8 cellular contexts compared by ENCODE assay signal in the genomic region with DNA sequence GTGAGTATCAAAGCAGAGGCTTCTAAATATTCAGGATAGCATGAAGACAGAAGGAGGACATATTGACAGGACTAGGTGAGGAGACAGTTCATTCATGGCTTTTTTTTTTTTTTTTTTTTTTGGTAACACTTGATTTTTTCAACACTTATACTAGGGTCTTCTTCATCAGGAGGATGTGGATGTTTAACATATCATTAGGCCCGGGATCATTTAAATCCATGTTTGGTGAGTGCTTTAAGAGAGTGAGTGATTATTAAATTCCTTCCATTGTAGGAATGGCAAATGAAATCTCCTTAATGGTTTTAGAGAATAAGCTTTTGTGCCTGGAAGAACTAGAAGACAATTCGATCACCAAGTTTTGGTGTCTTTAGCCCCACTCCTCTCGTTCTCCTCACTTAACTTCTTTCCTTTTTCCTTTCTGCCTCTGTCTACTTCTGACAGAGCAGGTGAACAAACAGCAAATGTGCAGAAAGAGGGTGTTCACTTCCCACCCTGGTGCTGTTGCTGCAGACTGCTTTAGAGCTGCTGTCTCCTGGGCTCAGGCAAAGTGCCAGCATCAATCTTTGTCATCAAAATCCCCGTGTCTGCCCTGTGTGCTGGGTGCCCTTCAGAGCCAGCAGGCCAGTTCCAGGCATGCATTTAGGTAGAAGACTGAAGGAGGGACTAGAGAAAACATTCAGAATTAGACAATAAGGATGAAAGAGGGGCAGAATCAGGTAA. TPM values are rescaled to one million over a fixed set of nuclear protein-coding genes. Genes with fewer than 3 reads are reported as not detected.
A peak's percentile ranks its signal among the peaks of the same experiment; 100 is the strongest.
DNase-seq lines count a peak whose midpoint lies in the region; ATAC-seq and TF ChIP-seq lines count a peak whose summit lies in the region.

No MANE protein-coding gene starts in this region.

- intact Hi-C loops in CD8-positive, alpha-beta T cell (cut with DNase I, micrococcal nuclease), result loop anchor here in 1 of 2 experiments (2.0 to 10.0 kb wide), 4 partner anchors 15 to 79 kb away; a partner anchor contains a TSS
- intact Hi-C loops in activated T-helper 2 cell treated with anti-CD3 and anti-CD28 coated beads, Interferon-gamma antibody, Interleukin-2, Interleukin-4, amounts not matched to agents 10 μg/mL and 5 μg/mL and 100 μg/mL, durations not matched to agents 14 hours and 24 hours and 36 hours (cut with micrococcal nuclease), result no loop called here

- peaks cover 44% of the 10 kb centered on the region for H3K4me1 ChIP-seq in CD8-positive, alpha-beta T cell (ENCODE audit: insufficient read depth, low read length)

- TF ChIP-seq CTCF in CD8-positive, alpha-beta T cell (IDR thresholded peaks at IDR 0.05), result no peak

- H3K4me3 ChIP-seq in CD8-positive, alpha-beta T cell (ENCODE audit: low read depth, low read length), result no peak overlapping the region

- no peaks in the 10 kb centered on the region for H3K36me3 Mint-ChIP-seq in CD8-positive, alpha-beta T cell
- H3K36me3 Mint-ChIP-seq in activated T-helper 2 cell treated with anti-CD3 and anti-CD28 coated beads, Interferon-gamma antibody, Interleukin-2, Interleukin-4, amounts not matched to agents 10 μg/mL and 5 μg/mL and 100 μg/mL, durations not matched to agents 14 hours and 24 hours and 36 hours (ENCODE audit: low read depth), result no peaks in the 10 kb centered on the region
- H3K36me3 Mint-ChIP-seq in immature natural killer cell, result no peaks in the 10 kb centered on the region

- no peaks in the 10 kb centered on the region for H3K9me3 ChIP-seq in CD8-positive, alpha-beta T cell (ENCODE audit: low read length)

- no peaks in the 10 kb centered on the region for H3K9me3 Mint-ChIP-seq in CD8-positive, alpha-beta T cell
- H3K9me3 Mint-ChIP-seq in activated T-helper 2 cell treated with anti-CD3 and anti-CD28 coated beads, Interferon-gamma antibody, Interleukin-2, Interleukin-4, amounts not matched to agents 10 μg/mL and 5 μg/mL and 100 μg/mL, durations not matched to agents 14 hours and 24 hours and 36 hours, result no peaks in the 10 kb centered on the region
- no peaks in the 10 kb centered on the region for H3K9me3 Mint-ChIP-seq in immature natural killer cell

- peak overlapping the region; percentile 94 for H3K27ac Mint-ChIP-seq in CD8-positive, alpha-beta T cell
- peak overlapping the region; percentile 96 for H3K27ac Mint-ChIP-seq in activated T-helper 2 cell treated with anti-CD3 and anti-CD28 coated beads, Interferon-gamma antibody, Interleukin-2, Interleukin-4, amounts not matched to agents 10 μg/mL and 5 μg/mL and 100 μg/mL, durations not matched to agents 14 hours and 24 hours and 36 hours
- peak overlapping the region; percentile 93 to 100 (median 98) for H3K27ac Mint-ChIP-seq in immature natural killer cell

- H3K27me3 Mint-ChIP-seq in CD8-positive, alpha-beta T cell (ENCODE audit: low read depth), result no peaks in the 10 kb centered on the region
- no peaks in the 10 kb centered on the region for H3K27me3 Mint-ChIP-seq in activated T-helper 2 cell treated with anti-CD3 and anti-CD28 coated beads, Interferon-gamma antibody, Interleukin-2, Interleukin-4, amounts not matched to agents 10 μg/mL and 5 μg/mL and 100 μg/mL, durations not matched to agents 14 hours and 24 hours and 36 hours (ENCODE audit: low read depth)
- H3K27me3 Mint-ChIP-seq in immature natural killer cell (ENCODE audit: low read depth in 3 of 3), result no peaks in the 10 kb centered on the region

- POLR2A ChIA-PET in CD8-positive, alpha-beta T cell (lab: Charles Lee), result interaction anchor here (1.1 to 1.8 kb wide), 7 partner anchors 11 to 54 kb away, joined by 3 to 29 read pairs (median 5); a partner anchor contains a TSS

- peak in 4 of 7 experiments; percentile 12 to 46 (median 38) for DNase-seq in CD8-positive, alpha-beta T cell
- peak; percentile 31 to 42 for DNase-seq in NCI-H1930 (lab: John Stamatoyannopoulos, UW)
- no peak for DNase-seq in activated T-helper 2 cell treated with anti-CD3 and anti-CD28 coated beads, Interferon-gamma antibody, Interleukin-2, Interleukin-4, amounts not matched to agents 10 μg/mL and 5 μg/mL and 100 μg/mL, durations not matched to agents 14 hours and 24 hours and 36 hours (ENCODE audit: low spot score)
- no peak for DNase-seq in immature natural killer cell
- peak in 2 of 3 donors; percentile 10 to 22 for DNase-seq in stimulated activated CD4-positive, alpha-beta T cell treated with anti-CD3 and anti-CD28 coated beads, TNF-alpha, amount 100 ng/mL, for 1 hour (ENCODE audit: low read depth in 3 of 3, low spot score in 1 of 3)
- DNase-seq in NCI-H187 treated with DMSO at 0.1 percent for 48 hours (lab: John Stamatoyannopoulos, UW), result no peak

- ATAC-seq in CD8-positive, alpha-beta T cell, result no peak
- no peak for ATAC-seq in GM19452 (IDR thresholded peaks at IDR 0.05; ENCODE audit: unreplicated experiment)
- ATAC-seq in HG02970 (IDR thresholded peaks at IDR 0.05; ENCODE audit: low FRiP score, unreplicated experiment), result no peak

- H3K36me3 ChIP-seq in CD8-positive, alpha-beta T cell (ENCODE audit: insufficient read depth, low read length), result no peaks in the 10 kb centered on the region

- peaks cover 48% of the 10 kb centered on the region for H3K4me1 Mint-ChIP-seq in CD8-positive, alpha-beta T cell (ENCODE audit: low read depth)
- peaks cover 39% of the 10 kb centered on the region for H3K4me1 Mint-ChIP-seq in activated T-helper 2 cell treated with anti-CD3 and anti-CD28 coated beads, Interferon-gamma antibody, Interleukin-2, Interleukin-4, amounts not matched to agents 10 μg/mL and 5 μg/mL and 100 μg/mL, durations not matched to agents 14 hours and 24 hours and 36 hours (ENCODE audit: low read depth)
- H3K4me1 Mint-ChIP-seq in immature natural killer cell, result peaks cover 46 to 52% of the 10 kb centered on the region in 2 donors

- H3K4me3 Mint-ChIP-seq in CD8-positive, alpha-beta T cell, result peak overlapping the region; percentile 75
- no peak overlapping the region for H3K4me3 Mint-ChIP-seq in activated T-helper 2 cell treated with anti-CD3 and anti-CD28 coated beads, Interferon-gamma antibody, Interleukin-2, Interleukin-4, amounts not matched to agents 10 μg/mL and 5 μg/mL and 100 μg/mL, durations not matched to agents 14 hours and 24 hours and 36 hours (ENCODE audit: low read depth)
- H3K4me3 Mint-ChIP-seq in immature natural killer cell, result peak overlapping the region; percentile 80 to 89 (median 84)

- H3K27me3 ChIP-seq in CD8-positive, alpha-beta T cell (ENCODE audit: insufficient read depth, low read length), result no peaks in the 10 kb centered on the region

- CTCF ChIA-PET in CD8-positive, alpha-beta T cell (lab: Charles Lee), result interaction anchor here (1.1 to 6.7 kb wide), 9 partner anchors 11 to 195 kb away, joined by 3 to 38 read pairs (median 6); a partner anchor contains a TSS

- H3K27ac ChIP-seq in CD8-positive, alpha-beta T cell (ENCODE audit: low read depth, low read length), result no peak overlapping the region

RNA-seq across cellular contexts. Expression of a gene that starts 35.6 kb away (rescaled TPM):
- 10 to 100 TPM; 85.9 to 88.3 TPM for total RNA-seq in CD8-positive, alpha-beta T cell
- total RNA-seq in activated T-helper 2 cell treated with anti-CD3 and anti-CD28 coated beads, Interferon-gamma antibody, Interleukin-2, Interleukin-4, amounts not matched to agents 10 μg/mL and 5 μg/mL and 100 μg/mL, durations not matched to agents 14 hours and 24 hours and 36 hours, result 153 and 155 TPM in 2 replicates
- polyA plus RNA-seq in immature natural killer cell, result 100 to 1,000 TPM; 178 to 238 (median 228) TPM

RNA-seq across cellular contexts. Expression of a gene that starts 41.6 kb away (rescaled TPM):
- 100 to 1,000 TPM; 105 TPM for total RNA-seq in CD8-positive, alpha-beta T cell
- total RNA-seq in activated T-helper 2 cell treated with anti-CD3 and anti-CD28 coated beads, Interferon-gamma antibody, Interleukin-2, Interleukin-4, amounts not matched to agents 10 μg/mL and 5 μg/mL and 100 μg/mL, durations not matched to agents 14 hours and 24 hours and 36 hours, result 62.3 and 65.8 TPM in 2 replicates
- 10 to 100 TPM in 1 of 3 donors, 1 to 10 TPM in 2; 6.4 to 18.9 (median 6.5) TPM for polyA plus RNA-seq in immature natural killer cell

Comparison
In these comparisons a context has a peak if more than half of its experiments do, and no peak if none do; other contexts are left out.
1. DNase-seq: peak in CD8-positive, alpha-beta T cell (4 of 7), NCI-H1930 (2 of 2) and stimulated activated CD4-positive, alpha-beta T cell treated with anti-CD3 and anti-CD28 coated beads, TNF-alpha, amount 100 ng/mL, for 1 hour (2 of 3); none in activated T-helper 2 cell treated with anti-CD3 and anti-CD28 coated beads, Interferon-gamma antibody, Interleukin-2, Interleukin-4, amounts not matched to agents 10 μg/mL and 5 μg/mL and 100 μg/mL, durations not matched to agents 14 hours and 24 hours and 36 hours (single experiment), immature natural killer cell (0 of 3) and NCI-H187 treated with DMSO at 0.1 percent for 48 hours (single experiment).
2. Peak in every context shown above with its lines, with median percentiles within 50 percentile points of each other: H3K27ac Mint-ChIP-seq.